20 cellular contexts compared by ENCODE assay signal in the genomic region with DNA sequence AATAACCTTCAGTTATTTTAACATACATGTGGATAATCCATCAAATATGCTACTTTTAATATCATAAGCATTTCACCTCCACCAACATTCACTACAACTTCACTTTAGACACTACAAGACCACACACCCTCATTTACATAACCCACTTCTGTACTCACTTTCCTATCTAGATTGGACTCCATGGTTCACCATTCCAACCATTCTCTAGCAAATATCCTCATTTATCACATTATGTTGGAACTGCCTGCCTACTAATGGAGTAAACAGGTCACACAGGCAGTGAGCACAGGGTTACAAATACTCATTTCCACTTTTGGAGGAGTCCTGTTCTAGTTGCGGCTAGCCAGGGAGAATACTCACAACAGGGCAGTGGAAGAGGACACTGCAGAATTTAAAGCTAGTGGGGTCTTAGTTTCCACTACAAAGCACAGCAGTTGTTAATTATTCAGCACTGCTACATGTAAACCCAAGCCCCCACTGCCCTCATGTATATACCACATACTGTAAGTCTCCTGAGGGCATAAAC.
"Had no signal": no experiment of that assay in that cellular context is flagged by ENCODE, and none has a peak within 500 bp of the region (broad histone marks: within the 10 kb centered on the region; RNA-seq: fewer than 3 reads in every experiment).

No MANE protein-coding gene starts in this region.

- DNase-seq: effector memory CD4-positive, alpha-beta T cell; esophagus squamous epithelium; foreskin fibroblast; kidney; left colon; naive thymus-derived CD4-positive, alpha-beta T cell; nephron progenitor cell; right lobe of liver; spleen; stimulated activated CD4-positive, alpha-beta T cell treated with anti-CD3 and anti-CD28 coated beads, Interleukin-15, amount 100 ng/mL, for 24 hours; stimulated activated CD4-positive, alpha-beta T cell treated with anti-CD3 and anti-CD28 coated beads, Interleukin-1b, Interleukin-23, amount 100 ng/mL, for 48 hours; stimulated activated CD4-positive, alpha-beta T cell treated with anti-CD3 and anti-CD28 coated beads, Interleukin-4, amount 100 ng/mL, for 24 hours; tibial artery; upper lobe of right lung had no signal

- H3K36me3 ChIP-seq: esophagus squamous epithelium, gastroesophageal sphincter, prostate gland, right lobe of liver, spleen, tibial artery, upper lobe of right lung had no signal

- H3K27ac ChIP-seq: epithelial cell of prostate, esophagus squamous epithelium, gastroesophageal sphincter, parathyroid adenoma, prostate gland, right lobe of liver, spleen, tibial artery, upper lobe of right lung had no signal

- H3K4me3 ChIP-seq: esophagus squamous epithelium, gastroesophageal sphincter, prostate gland, right lobe of liver, spleen, tibial artery, upper lobe of right lung had no signal

- H3K27me3 Mint-ChIP-seq: naive thymus-derived CD4-positive, alpha-beta T cell; stimulated activated memory B cell treated with anti-CD40 and anti-IgM and Interleukin-4, amounts not matched to agents 10 μg/mL and 1 μg/mL and 100 μg/mL, for 72 hours; stimulated activated naive CD8-positive, alpha-beta T cell treated with anti-CD3 and anti-CD28 coated beads, Interleukin-15, Interleukin-2, amounts not matched to agents 100 ng/mL and 50 ng/mL, for 24 hours had no signal

- ATAC-seq: gastroesophageal sphincter; left colon; naive thymus-derived CD4-positive, alpha-beta T cell; right lobe of liver; stimulated activated memory B cell treated with anti-CD40 and anti-IgM and Interleukin-4, amounts not matched to agents 10 μg/mL and 1 μg/mL and 100 μg/mL, for 72 hours; upper lobe of right lung had no signal

- H3K9me3 Mint-ChIP-seq: stimulated activated memory B cell treated with anti-CD40 and anti-IgM and Interleukin-4, amounts not matched to agents 10 μg/mL and 1 μg/mL and 100 μg/mL, for 72 hours had no signal

- H3K9me3 ChIP-seq: prostate gland, right lobe of liver had no signal

- H2AFZ ChIP-seq: parathyroid adenoma had no signal

- H3K4me1 Mint-ChIP-seq: nephron progenitor cell had no signal

- H3K27ac Mint-ChIP-seq: stimulated activated memory B cell treated with anti-CD40 and anti-IgM and Interleukin-4, amounts not matched to agents 10 μg/mL and 1 μg/mL and 100 μg/mL, for 72 hours had no signal

- H3K4me1 ChIP-seq: parathyroid adenoma, prostate gland, right lobe of liver had no signal

- H3K27me3 ChIP-seq: esophagus squamous epithelium, gastroesophageal sphincter, right lobe of liver, spleen, tibial artery, upper lobe of right lung had no signal

- H3K4me3 Mint-ChIP-seq: nephron progenitor cell; stimulated activated memory B cell treated with anti-CD40 and anti-IgM and Interleukin-4, amounts not matched to agents 10 μg/mL and 1 μg/mL and 100 μg/mL, for 72 hours; stimulated activated naive CD8-positive, alpha-beta T cell treated with anti-CD3 and anti-CD28 coated beads, Interleukin-15, Interleukin-2, amounts not matched to agents 100 ng/mL and 50 ng/mL, for 24 hours had no signal

- H3K9ac ChIP-seq: parathyroid adenoma had no signal
